Comparison of ENCODE assay signal across 10 cellular contexts in genomic region chr2:158539176-158539895, GRCh38.
DNase-seq lines count a peak whose midpoint lies in the region; ATAC-seq and FAIRE-seq lines count a peak whose summit lies in the region.
"Had no signal": no experiment of that assay in that cellular context is flagged by ENCODE, and none has a peak within 500 bp of the region (broad histone marks: within the 10 kb centered on the region; RNA-seq: fewer than 3 reads in every experiment).

No MANE protein-coding gene starts in this region.

- ATAC-seq in GM21529 (IDR thresholded peaks at IDR 0.05; ENCODE audit: unreplicated experiment) (no peak), HG03095 (IDR thresholded peaks at IDR 0.05; ENCODE audit: unreplicated experiment) (no peak), HG02870 (IDR thresholded peaks at IDR 0.05; ENCODE audit: unreplicated experiment) (no peak)

- DNase-seq in Daoy (ENCODE audit: low read depth), result peak; percentile 60
- peak; percentile 88 for DNase-seq in NCI-H2196 (lab: John Stamatoyannopoulos, UW; ENCODE audit: unreplicated experiment)
- DNase-seq in ecto neural progenitor cell (ENCODE audit: low spot score), result no peak

- H3K4me3 ChIP-seq in muscle layer of duodenum (ENCODE audit: low read depth in 1 of 2, low read length in 2 of 2), result no peak overlapping the region
- H3K4me3 ChIP-seq: skin epidermis had no signal

- H3K4me1 ChIP-seq in muscle layer of duodenum (ENCODE audit: control insufficient read depth in 1 of 2, insufficient read depth in 2 of 2, low read length in 2 of 2), result peaks cover 8% of the 10 kb centered on the region in 2 donors

- peak overlapping the region; percentile 58 for H3K27ac ChIP-seq in muscle layer of duodenum (ENCODE audit: low read length)
- H3K27ac ChIP-seq: KMS-11 had no signal

- H3K9me3 ChIP-seq in muscle layer of duodenum (ENCODE audit: control insufficient read depth in 1 of 2, low read length in 2 of 2), result no peaks in the 10 kb centered on the region

- no peaks in the 10 kb centered on the region for H3K27me3 ChIP-seq in muscle layer of duodenum (ENCODE audit: low read depth, low read length)

- H3K36me3 ChIP-seq in muscle layer of duodenum (ENCODE audit: control insufficient read depth in 1 of 2, insufficient read depth in 2 of 2, low read length in 2 of 2), result no peaks in the 10 kb centered on the region

- peak; percentile 24 for FAIRE-seq in colon (lab: Jason Lieb, UNC)
